Comparison of ENCODE assay signal across 9 cellular contexts in the genomic region with DNA sequence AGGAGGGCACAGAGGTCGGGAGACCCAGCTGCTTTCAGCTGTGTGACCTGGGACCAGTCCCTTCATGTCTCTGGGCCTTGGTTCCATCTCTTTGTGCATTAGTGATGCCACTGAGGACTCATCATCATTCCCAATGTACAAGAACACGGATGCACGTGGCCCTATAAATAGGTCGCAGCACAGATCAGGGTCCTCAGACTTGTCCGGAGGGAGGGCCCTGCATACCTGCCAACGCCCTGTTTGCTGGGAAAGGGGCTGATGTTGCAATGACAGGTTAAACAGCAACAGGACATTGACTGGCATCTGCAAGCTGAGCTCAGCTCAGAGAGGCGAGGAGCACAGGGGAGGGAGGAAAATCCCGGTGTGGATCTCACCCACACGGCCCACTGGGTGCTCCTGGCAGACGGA. TPM values are rescaled to one million over a fixed set of nuclear protein-coding genes. Genes with fewer than 3 reads are reported as not detected.
DNase-seq lines count a peak whose midpoint lies in the region; ATAC-seq, FAIRE-seq and TF ChIP-seq lines count a peak whose summit lies in the region.
"Had no signal": no experiment of that assay in that cellular context is flagged by ENCODE, and none has a peak within 500 bp of the region (broad histone marks: within the 10 kb centered on the region; RNA-seq: fewer than 3 reads in every experiment).

No MANE protein-coding gene starts in this region.

- dilution Hi-C loops in endothelial cell of umbilical vein (cut with MboI; ENCODE audit: extremely low pct_ligation_motif_present, low sequenced_read_pairs) = no loop called here

- no peaks in the 10 kb centered on the region for H3K27me3 Mint-ChIP-seq in nephron (ENCODE audit: low read depth)
- peaks cover under 1% of the 10 kb centered on the region for H3K27me3 Mint-ChIP-seq in CD4-positive, alpha-beta T cell

- no peaks in the 10 kb centered on the region for H3K9me1 ChIP-seq in endothelial cell of umbilical vein (replicated peaks; ENCODE audit: control insufficient read depth, extremely low read depth, insufficient read depth, low read length)

- H3K79me2 ChIP-seq in endothelial cell of umbilical vein (ENCODE audit: control insufficient read depth, insufficient read depth, low read length) = peaks cover 7% of the 10 kb centered on the region

- TF ChIP-seq CTCF in endothelial cell of umbilical vein (IDR thresholded peaks at IDR 0.05; ENCODE audit: extremely low read depth in 1 of 2, insufficient read depth in 1 of 2, low read depth in 1 of 2, low read length in 2 of 2) (no peak), nephron (IDR thresholded peaks at IDR 0.05; ENCODE audit: unreplicated experiment in 3 of 3) (no peak)
- no peak for TF ChIP-seq CTCF in CD4-positive, alpha-beta T cell (IDR thresholded peaks at IDR 0.05)

- H3K9me3 Mint-ChIP-seq in nephron = no peaks in the 10 kb centered on the region
- no peaks in the 10 kb centered on the region for H3K9me3 Mint-ChIP-seq in CD4-positive, alpha-beta T cell

- FAIRE-seq in endothelial cell of umbilical vein (lab: Jason Lieb, UNC) = no peak

- H3K4me3 ChIP-seq in BLaER1 = no peak overlapping the region
- no peak overlapping the region for H3K4me3 ChIP-seq in endothelial cell of umbilical vein (replicated peaks in 1 of 3; ENCODE audit: insufficient read depth in 1 of 3, low read depth in 1 of 3, low read length in 3 of 3)

- intact Hi-C loops in endothelial cell of umbilical vein (cut with micrococcal nuclease) = no loop called here
- intact Hi-C loops in CD4-positive, alpha-beta T cell (cut with DNase I, micrococcal nuclease) = no loop called here

- H3K4me3 Mint-ChIP-seq in nephron = no peak overlapping the region
- H3K4me3 Mint-ChIP-seq in CD4-positive, alpha-beta T cell = no peak overlapping the region

- peaks cover 56% of the 10 kb centered on the region for H3K4me1 Mint-ChIP-seq in nephron
- H3K4me1 Mint-ChIP-seq in CD4-positive, alpha-beta T cell (ENCODE audit: low read depth) = no peaks in the 10 kb centered on the region

- CTCF ChIA-PET in endothelial cell of umbilical vein (lab: Charles Lee) = interaction anchor here (0.9 to 5.2 kb wide), 11 partner anchors 11 to 85 kb away, joined by 3 to 42 read pairs (median 11); no protein-coding TSS in a partner anchor
- CTCF ChIA-PET in CD4-positive, alpha-beta T cell (lab: Charles Lee) = no interaction called here

- H4K20me1 ChIP-seq in BLaER1 (no peaks in the 10 kb centered on the region), endothelial cell of umbilical vein (replicated peaks; ENCODE audit: control insufficient read depth, extremely low read depth, insufficient read depth, low read length) (no peaks in the 10 kb centered on the region)

- H3K4me2 ChIP-seq in BLaER1 (peak overlapping the region; percentile 79), endothelial cell of umbilical vein (ENCODE audit: insufficient read depth, low read length) (no peak overlapping the region)

- ATAC-seq in GM19463 (IDR thresholded peaks at IDR 0.05; ENCODE audit: unreplicated experiment) (no peak), HG02571 (IDR thresholded peaks at IDR 0.05; ENCODE audit: unreplicated experiment) (no peak)
- no peak for ATAC-seq in CD4-positive, alpha-beta T cell (ENCODE audit: poor library complexity)

- no TSS peak for BruUV-seq in endothelial cell of umbilical vein (replicated peaks; lab: Mats Ljungman, UMichigan)

- no peak overlapping the region for H2AFZ ChIP-seq in endothelial cell of umbilical vein (ENCODE audit: low read depth, low read length)

- peaks cover 26% of the 10 kb centered on the region for H3K4me1 ChIP-seq in BLaER1
- peaks cover 86% of the 10 kb centered on the region for H3K4me1 ChIP-seq in endothelial cell of umbilical vein (ENCODE audit: control insufficient read depth, extremely low read depth, insufficient read depth, low read length)

- H3K36me3 ChIP-seq in BLaER1 (no peaks in the 10 kb centered on the region), endothelial cell of umbilical vein (ENCODE audit: control insufficient read depth in 2 of 2, extremely low read depth in 1 of 2, insufficient read depth in 2 of 2, low read length in 2 of 2) (peaks cover 27 to 74% of the 10 kb centered on the region in 2 experiments)

- H3K27ac ChIP-seq in BLaER1 (peak overlapping the region; percentile 65; the same call in 1 of the 2 replicates), endothelial cell of umbilical vein (ENCODE audit: insufficient read depth, low read depth, low read length) (peak overlapping the region; percentile 93)
- H3K27ac ChIP-seq in CD4-positive, alpha-beta T cell (ENCODE audit: low read depth, low read length) = no peak overlapping the region

- H3K36me3 Mint-ChIP-seq in nephron (ENCODE audit: low read depth) = peaks cover 4% of the 10 kb centered on the region
- H3K36me3 Mint-ChIP-seq in CD4-positive, alpha-beta T cell (ENCODE audit: low read depth) = no peaks in the 10 kb centered on the region

- no peak overlapping the region for H3K9ac ChIP-seq in BLaER1
- no peak overlapping the region for H3K9ac ChIP-seq in endothelial cell of umbilical vein (replicated peaks; ENCODE audit: extremely low read depth, insufficient read depth, low read length)

- no peak for TF ChIP-seq POLR2A in endothelial cell of umbilical vein (IDR thresholded peaks at IDR 0.05; ENCODE audit: low read depth, low read length)

- H3K27me3 ChIP-seq in BLaER1 = no peaks in the 10 kb centered on the region
- H3K27me3 ChIP-seq in endothelial cell of umbilical vein (ENCODE audit: control insufficient read depth in 2 of 2, insufficient read depth in 2 of 2, low read length in 2 of 2) = no peaks in the 10 kb centered on the region
- H3K27me3 ChIP-seq in CD4-positive, alpha-beta T cell (ENCODE audit: control insufficient read depth, insufficient read depth, low read length) = no peaks in the 10 kb centered on the region

- no peaks in the 10 kb centered on the region for H3K9me3 ChIP-seq in BLaER1
- H3K9me3 ChIP-seq in endothelial cell of umbilical vein (replicated peaks; ENCODE audit: control insufficient read depth, insufficient read depth, low read length) = no peaks in the 10 kb centered on the region
- no peaks in the 10 kb centered on the region for H3K9me3 ChIP-seq in CD4-positive, alpha-beta T cell (ENCODE audit: control insufficient read depth, low read length)

- DNase-seq in NCI-H82 (lab: John Stamatoyannopoulos, UW) (peak; percentile 31), endothelial cell of umbilical vein (ENCODE audit: low read depth, low spot score) (no peak)
- DNase-seq in activated CD4-positive, alpha-beta T cell treated with anti-CD3 and anti-CD28 coated beads, Interleukin-2, amount 50 U/mL, for 1 hour = no peak
- DNase-seq in CD4-positive, alpha-beta T cell = no peak
- DNase-seq: NCI-H187 treated with DMSO at 0.1 percent for 48 hours had no signal

- POLR2A ChIA-PET in endothelial cell of umbilical vein (lab: Charles Lee) = interaction anchor here (1.0 to 2.9 kb wide), 3 partner anchors 9 to 21 kb away, joined by 3 to 12 read pairs (median 5); no protein-coding TSS in a partner anchor
- POLR2A ChIA-PET in CD4-positive, alpha-beta T cell (lab: Charles Lee) = no interaction called here

- peak overlapping the region; percentile 70 to 85 (median 75) for H3K27ac Mint-ChIP-seq in nephron
- H3K27ac Mint-ChIP-seq in CD4-positive, alpha-beta T cell = no peak overlapping the region

TF ChIP-seq in endothelial cell of umbilical vein, 7 proteins besides CTCF, POLR2A, EP300 and RAD21:
- TF ChIP-seq EZH2 (IDR thresholded peaks at IDR 0.05; ENCODE audit: borderline replicate concordance, low read depth, low read length, severe bottlenecking) = no peak
- no peak for TF ChIP-seq GATA2 (IDR thresholded peaks at IDR 0.05; ENCODE audit: insufficient read depth, insufficient read length, low read depth, low read length)

RNA-seq across cellular contexts. Expression of gene TGM2, which starts 21.8 kb away (rescaled TPM):
- 708 and 868 TPM in 2 replicates for total RNA-seq in endothelial cell of umbilical vein
- polyA plus RNA-seq in endothelial cell of umbilical vein = 810 and 861 TPM in 2 replicates
- 710 and 739 TPM in 2 replicates for polyA plus RNA-seq in endothelial cell of umbilical vein (2011; cell fraction: cytosol; rRNA removed)
- 680 and 705 TPM in 2 replicates for polyA plus RNA-seq in endothelial cell of umbilical vein (2011; cell fraction: nucleus; rRNA removed)
- polyA plus RNA-seq in endothelial cell of umbilical vein (2012) = 931 and 1,022 TPM in 2 replicates
- 986 and 1,245 TPM in 2 replicates for polyA minus RNA-seq in endothelial cell of umbilical vein
- polyA minus RNA-seq in endothelial cell of umbilical vein (2011; cell fraction: cytosol; rRNA and poly(A)+ RNA removed) = 21.3 TPM
- polyA minus RNA-seq in endothelial cell of umbilical vein (2011; cell fraction: nucleus; rRNA and poly(A)+ RNA removed) = 361 and 435 TPM in 2 replicates
- under 1 TPM; 0.06 to 0.27 TPM for total RNA-seq in CD4-positive, alpha-beta T cell

Comparison
In these comparisons a context has a peak if more than half of its experiments do, and no peak if none do; other contexts are left out.
1. RNA of gene TGM2, which starts 21.8 kb away (total RNA-seq): 708 to 868 TPM in endothelial cell of umbilical vein; 0.06 to 0.27 TPM in CD4-positive, alpha-beta T cell; every median in the first group is over 100 times any median in the second.